17 cellular contexts compared by ENCODE assay signal in genomic region chr4:2459589-2460349, GRCh38. TPM values are rescaled to one million over a fixed set of nuclear protein-coding genes. Genes with fewer than 3 reads are reported as not detected.
DNase-seq lines count a peak whose midpoint lies in the region; ATAC-seq and TF ChIP-seq lines count a peak whose summit lies in the region.
"Had no signal": no experiment of that assay in that cellular context is flagged by ENCODE, and none has a peak within 500 bp of the region (broad histone marks: within the 10 kb centered on the region; RNA-seq: fewer than 3 reads in every experiment).

No MANE protein-coding gene starts in this region.

- no peak for TF ChIP-seq POLR2A in spleen (IDR thresholded peaks at IDR 0.05)

- no peaks in the 10 kb centered on the region for H3K9me3 Mint-ChIP-seq in central memory CD8-positive, alpha-beta T cell
- no peaks in the 10 kb centered on the region for H3K9me3 Mint-ChIP-seq in nephron progenitor cell
- H3K9me3 Mint-ChIP-seq: CD8-positive, alpha-beta memory T cell had no signal

- H3K4me3 Mint-ChIP-seq in central memory CD8-positive, alpha-beta T cell = no peak overlapping the region
- H3K4me3 Mint-ChIP-seq in nephron progenitor cell = peak overlapping the region; percentile 35

- DNase-seq in GM13976 (ENCODE audit: low spot score) (peak; percentile 16), nephron progenitor cell (no peak), spleen (peak; percentile 59)
- DNase-seq in central memory CD8-positive, alpha-beta T cell (ENCODE audit: low spot score in 2 of 2) = no peak
- DNase-seq in stimulated activated CD4-positive, alpha-beta T cell treated with anti-CD3 and anti-CD28 coated beads, Interleukin-2, amount 100 ng/mL, for 48 hours = no peak
- DNase-seq: 8988T; AML-193; Caco-2; CD8-positive, alpha-beta memory T cell; DMS53; GF-D8; GOT3; HCEC 1CT had no signal

- H3K27ac Mint-ChIP-seq in central memory CD8-positive, alpha-beta T cell (ENCODE audit: low read depth) = peak overlapping the region; percentile 46
- no peak overlapping the region for H3K27ac Mint-ChIP-seq in nephron progenitor cell
- H3K27ac Mint-ChIP-seq: CD8-positive, alpha-beta memory T cell had no signal

- in situ Hi-C loops in GM13976 (cut with MboI; ENCODE audit: low sequenced_read_pairs, unreplicated experiment) = no loop called here

- TF ChIP-seq CTCF in GM13976 (IDR thresholded peaks at IDR 0.05; ENCODE audit: borderline replicate concordance, control extremely low read depth, extremely low read depth, insufficient read depth, missing control alignments) (no peak), nephron progenitor cell (IDR thresholded peaks at IDR 0.05) (no peak), spleen (IDR thresholded peaks at IDR 0.05 in 8 of 11, conservative IDR thresholded peaks at IDR 0.05 in 3 of 11) (no peak)

- H3K4me1 ChIP-seq in spleen = peaks cover 4 to 21% (median 18%) of the 10 kb centered on the region in 6 donors

- H3K27me3 Mint-ChIP-seq in central memory CD8-positive, alpha-beta T cell = no peaks in the 10 kb centered on the region
- H3K27me3 Mint-ChIP-seq in nephron progenitor cell (ENCODE audit: low read depth, poor library complexity) = peaks cover 37% of the 10 kb centered on the region

- no peak for ATAC-seq in central memory CD8-positive, alpha-beta T cell (replicated peaks; ENCODE audit: extremely low read depth, poor library complexity, severe bottlenecking)
- ATAC-seq in GM18909 (IDR thresholded peaks at IDR 0.05; ENCODE audit: poor library complexity, unreplicated experiment) (no peak), HG02852 (IDR thresholded peaks at IDR 0.05; ENCODE audit: unreplicated experiment) (no peak)

- peaks cover 3% of the 10 kb centered on the region for H3K36me3 Mint-ChIP-seq in central memory CD8-positive, alpha-beta T cell (ENCODE audit: insufficient read depth)
- H3K36me3 Mint-ChIP-seq in nephron progenitor cell (ENCODE audit: low read depth) = no peaks in the 10 kb centered on the region

- H3K27ac ChIP-seq in spleen = no peak overlapping the region
- H3K27ac ChIP-seq: BLaER1, HL-60 had no signal

- WGBS in spleen, 5 donors = 93 to 98% (median 94%) methylated on average over 19 of the region's 19 CpGs

- peaks cover 0 to 36% (median 0%) of the 10 kb centered on the region in 7 donors for H3K27me3 ChIP-seq in spleen (replicated peaks in 1 of 7)

- no peak overlapping the region for H3K4me3 ChIP-seq in spleen
- H3K4me3 ChIP-seq: BLaER1 had no signal

- intact Hi-C loops in spleen (cut with DNase I; ENCODE audit: low total_unique reads) = no loop called here

- no peaks in the 10 kb centered on the region for H3K36me3 ChIP-seq in spleen
- H3K36me3 ChIP-seq: BLaER1 had no signal

- H3K9me3 ChIP-seq in spleen = no peaks in the 10 kb centered on the region
- H3K9me3 ChIP-seq: BLaER1, Caco-2 had no signal

- peaks cover 10% of the 10 kb centered on the region for H3K4me1 Mint-ChIP-seq in central memory CD8-positive, alpha-beta T cell
- H3K4me1 Mint-ChIP-seq in nephron progenitor cell = peaks cover 29% of the 10 kb centered on the region

RNA-seq across cellular contexts. Expression of gene RNF4, which starts 9.1 kb away (rescaled TPM):
- total RNA-seq in spleen = 10 to 100 TPM; 57.4 to 82.5 (median 66.4) TPM
- 10 to 100 TPM; 22.0 to 35.4 (median 24.0) TPM for polyA plus RNA-seq in spleen

RNA-seq across cellular contexts. Expression of gene CFAP99, which starts 41.0 kb away (rescaled TPM):
- total RNA-seq in spleen = under 1 TPM in 1 of 7 donors, not detected in 6; 0.22 TPM
- polyA plus RNA-seq in spleen = under 1 TPM in 1 of 3 donors, not detected in 2; 0.13 TPM
- total RNA-seq: Caco-2 had no signal
- polyA plus RNA-seq: CD8-positive, alpha-beta memory T cell had no signal

RNA-seq across cellular contexts. Expression of gene ZFYVE28, which starts 41.3 kb away (rescaled TPM):
- 10 to 100 TPM; 11.2 to 31.3 (median 15.7) TPM for total RNA-seq in spleen
- polyA plus RNA-seq in spleen = 1 to 10 TPM; 2.7 to 8.5 (median 7.8) TPM

Comparison
In these comparisons a context has a peak if more than half of its experiments do, and no peak if none do; other contexts are left out.
1. DNase-seq: peak in GM13976 (single experiment) and spleen (single experiment); none in central memory CD8-positive, alpha-beta T cell (0 of 2), nephron progenitor cell (single experiment) and stimulated activated CD4-positive, alpha-beta T cell treated with anti-CD3 and anti-CD28 coated beads, Interleukin-2, amount 100 ng/mL, for 48 hours (0 of 2).